ENCODE assay signal across 18 cellular contexts in the genomic region with DNA sequence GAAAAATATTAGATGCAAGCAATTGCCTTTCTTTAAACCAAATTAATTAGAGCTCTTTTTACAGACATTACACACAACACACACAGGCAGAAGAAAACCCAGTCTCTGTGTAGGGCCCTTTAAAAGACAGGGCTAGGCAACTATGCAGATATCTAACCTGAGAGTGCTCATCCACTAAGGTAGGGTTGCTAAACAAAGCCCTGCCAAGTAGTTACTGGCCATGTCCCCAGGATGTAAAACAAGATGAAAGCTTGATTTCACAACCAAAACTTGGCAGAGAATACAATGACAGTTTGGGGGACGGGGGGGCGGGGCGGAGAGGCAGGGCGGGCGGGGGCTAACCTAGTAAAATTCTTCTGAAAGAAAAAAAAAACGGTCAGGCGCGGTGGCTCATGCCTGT.
DNase-seq lines count a peak whose midpoint lies in the region; ATAC-seq and TF ChIP-seq lines count a peak whose summit lies in the region.
"Had no signal": no experiment of that assay in that cellular context is flagged by ENCODE, and none has a peak within 500 bp of the region (broad histone marks: within the 10 kb centered on the region; RNA-seq: fewer than 3 reads in every experiment).

No MANE protein-coding gene starts in this region.

- no peak overlapping the region for H4K8ac ChIP-seq in neuronal stem cell (ENCODE audit: low read depth, low read length)

- intact Hi-C loops in prostate gland (cut with DNase I) (no loop called here), esophagus muscularis mucosa (cut with DNase I) (no loop called here)

- no peaks in the 10 kb centered on the region for H3K79me1 ChIP-seq in neuronal stem cell (ENCODE audit: low read depth, low read length)

- H2BK5ac ChIP-seq in neuronal stem cell (ENCODE audit: low read length), result no peak overlapping the region

- TF ChIP-seq CTCF in prostate gland (IDR thresholded peaks at IDR 0.05) (no peak), esophagus muscularis mucosa (IDR thresholded peaks at IDR 0.05) (no peak)

- H3K9ac ChIP-seq in neuronal stem cell (ENCODE audit: low read depth, low read length, poor library complexity), result no peak overlapping the region
- H3K9ac ChIP-seq: BLaER1 had no signal

- H2AK5ac ChIP-seq in neuronal stem cell (ENCODE audit: low read depth, low read length), result no peak overlapping the region

- DNase-seq in H4 (ENCODE audit: low spot score) (peak; percentile 46), LoVo (ENCODE audit: low spot score) (peak; percentile 57), left lobe of liver (ENCODE audit: low spot score) (peak; percentile 67), prostate gland (ENCODE audit: low spot score) (peak; percentile 70), neuronal stem cell (ENCODE audit: low spot score) (no peak), esophagus muscularis mucosa (ENCODE audit: extremely low spot score) (no peak)
- DNase-seq in stimulated activated CD4-positive, alpha-beta T cell treated with anti-CD3 and anti-CD28 coated beads, Interleukin-12 subunit alpha, Interleukin-12 subunit beta, amount 100 ng/mL, for 4 hours, result no peak
- DNase-seq: CD4-positive, alpha-beta memory T cell; DMS153; GDM1; KBM-7; NCI-H1417; NCI-H187 treated with DMSO at 0.1 percent for 48 hours; NCI-H2171 treated with DMSO at 0.1 percent for 48 hours; NCI-H446 treated with DMSO at 0.1 percent for 48 hours had no signal

- no peak overlapping the region for H3K27ac ChIP-seq in prostate gland
- H3K27ac ChIP-seq in neuronal stem cell (replicated peaks; ENCODE audit: low read length), result no peak overlapping the region
- H3K27ac ChIP-seq in esophagus muscularis mucosa (replicated peaks in 1 of 4), result no peak overlapping the region
- H3K27ac ChIP-seq: BLaER1 had no signal

- WGBS in prostate gland, result 31% methylated on average over 8 of the region's 8 CpGs
- WGBS in neuronal stem cell (ENCODE audit: extremely low coverage in 2 of 2, insufficient read length in 2 of 2, insufficient replicate concordance in 1 of 2), 2 donors, result no CpG with 5 or more reads among the region's 8 CpGs
- 80% methylated on average over 8 of the region's 8 CpGs for WGBS in esophagus muscularis mucosa

- H3K18ac ChIP-seq in neuronal stem cell (ENCODE audit: low read length), result no peak overlapping the region

- TF ChIP-seq EP300 in esophagus muscularis mucosa (IDR thresholded peaks at IDR 0.05), result no peak

- H2BK15ac ChIP-seq in neuronal stem cell (ENCODE audit: low read length), result no peak overlapping the region

- H3K4me2 ChIP-seq in neuronal stem cell (ENCODE audit: insufficient read depth, low read length, poor library complexity, severe bottlenecking), result no peak overlapping the region
- H3K4me2 ChIP-seq: BLaER1 had no signal

- no peak overlapping the region for H2AFZ ChIP-seq in neuronal stem cell (ENCODE audit: low read length)

- ATAC-seq in left lobe of liver, result peak; percentile 83
- ATAC-seq in HG03469 (IDR thresholded peaks at IDR 0.05; ENCODE audit: unreplicated experiment), result no peak
- ATAC-seq: HCT116 had no signal

- H3K14ac ChIP-seq in neuronal stem cell (ENCODE audit: low read length), result no peak overlapping the region

- H3K4me3 ChIP-seq in prostate gland (no peak overlapping the region), neuronal stem cell (ENCODE audit: low read length in 2 of 2) (no peak overlapping the region), esophagus muscularis mucosa (no peak overlapping the region)
- H3K4me3 ChIP-seq: BLaER1 had no signal

- H3K36me3 ChIP-seq in prostate gland (no peaks in the 10 kb centered on the region), neuronal stem cell (replicated peaks in 1 of 2; ENCODE audit: control insufficient read depth in 2 of 2, insufficient read depth in 2 of 2, low read length in 2 of 2) (no peaks in the 10 kb centered on the region), esophagus muscularis mucosa (no peaks in the 10 kb centered on the region)
- H3K36me3 ChIP-seq: BLaER1 had no signal

- H3K27me3 ChIP-seq in prostate gland (replicated peaks; ENCODE audit: insufficient read depth) (no peaks in the 10 kb centered on the region), neuronal stem cell (ENCODE audit: control insufficient read depth in 3 of 3, insufficient read depth in 3 of 3, low read depth in 1 of 3, low read length in 3 of 3) (no peaks in the 10 kb centered on the region), esophagus muscularis mucosa (no peaks in the 10 kb centered on the region)
- H3K27me3 ChIP-seq: BLaER1 had no signal

- no peak overlapping the region for H2BK120ac ChIP-seq in neuronal stem cell (ENCODE audit: low read depth, low read length)

- no peak overlapping the region for H2BK12ac ChIP-seq in neuronal stem cell (ENCODE audit: low read length)

- no peaks in the 10 kb centered on the region for H3K4me1 ChIP-seq in prostate gland (replicated peaks)
- no peaks in the 10 kb centered on the region for H3K4me1 ChIP-seq in neuronal stem cell (ENCODE audit: control insufficient read depth in 2 of 2, insufficient read depth in 1 of 2, low read depth in 1 of 2, low read length in 2 of 2)
- no peaks in the 10 kb centered on the region for H3K4me1 ChIP-seq in esophagus muscularis mucosa
- H3K4me1 ChIP-seq: BLaER1 had no signal

- no peak overlapping the region for H4K91ac ChIP-seq in neuronal stem cell (ENCODE audit: low read depth, low read length, poor library complexity)

- no peak overlapping the region for H3K23ac ChIP-seq in neuronal stem cell (ENCODE audit: low read depth, low read length, poor library complexity)

- no peak overlapping the region for H3K4ac ChIP-seq in neuronal stem cell (ENCODE audit: low read length)

- TF ChIP-seq POLR2A in prostate gland (IDR thresholded peaks at IDR 0.05) (no peak), esophagus muscularis mucosa (IDR thresholded peaks at IDR 0.05; ENCODE audit: low read depth) (no peak)

- H3K9me3 ChIP-seq in prostate gland (no peaks in the 10 kb centered on the region), neuronal stem cell (replicated peaks in 1 of 2; ENCODE audit: control insufficient read depth in 2 of 2, insufficient read depth in 1 of 2, low read depth in 1 of 2, low read length in 2 of 2) (no peaks in the 10 kb centered on the region), esophagus muscularis mucosa (no peaks in the 10 kb centered on the region)
- H3K9me3 ChIP-seq: BLaER1 had no signal

Comparison
In these comparisons a context has a peak if more than half of its experiments do, and no peak if none do; other contexts are left out.
1. DNase-seq: peak in H4 (single experiment), LoVo (single experiment), left lobe of liver (single experiment) and prostate gland (single experiment); none in neuronal stem cell (single experiment), stimulated activated CD4-positive, alpha-beta T cell treated with anti-CD3 and anti-CD28 coated beads, Interleukin-12 subunit alpha, Interleukin-12 subunit beta, amount 100 ng/mL, for 4 hours (single experiment) and esophagus muscularis mucosa (single experiment).